In the genomic region with DNA sequence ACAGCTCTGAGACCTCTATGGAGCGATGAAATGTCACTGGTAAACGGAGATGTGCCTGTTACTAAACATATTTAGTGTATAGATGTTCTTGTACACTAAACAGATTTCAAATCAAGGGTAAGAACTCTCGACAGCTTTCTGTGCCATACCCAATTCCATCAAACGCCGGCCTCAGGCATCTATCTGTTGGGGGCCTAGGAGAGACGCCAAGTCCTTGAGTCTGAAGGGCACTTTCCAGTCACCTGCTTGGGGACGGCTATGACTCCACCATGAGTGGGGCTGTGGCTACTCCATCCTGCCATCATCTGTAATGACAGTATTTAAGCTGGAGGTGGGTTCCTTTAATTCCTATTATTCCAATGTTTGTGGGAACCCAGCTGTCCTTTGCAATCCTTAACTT, we compare ENCODE assay signal across 12 cellular contexts.
DNase-seq lines count a peak whose midpoint lies in the region; ATAC-seq and TF ChIP-seq lines count a peak whose summit lies in the region.
"Had no signal": no experiment of that assay in that cellular context is flagged by ENCODE, and none has a peak within 500 bp of the region (broad histone marks: within the 10 kb centered on the region; RNA-seq: fewer than 3 reads in every experiment).

No MANE protein-coding gene starts in this region.

- no peak for TF ChIP-seq EP300 in suprapubic skin (IDR thresholded peaks at IDR 0.05)

- no peaks in the 10 kb centered on the region for H3K36me3 ChIP-seq in suprapubic skin
- H3K36me3 ChIP-seq: BLaER1 treated with 17β-estradiol and CSF1 and Interleukin-3, amounts not matched to agents 10 nM and 100 nM had no signal

- H3K27me3 ChIP-seq in suprapubic skin: no peaks in the 10 kb centered on the region
- H3K27me3 ChIP-seq: BLaER1 treated with 17β-estradiol and CSF1 and Interleukin-3, amounts not matched to agents 10 nM and 100 nM had no signal

- no peaks in the 10 kb centered on the region for H3K9me3 Mint-ChIP-seq in chondrocyte (ENCODE audit: low read depth)
- no peaks in the 10 kb centered on the region for H3K9me3 Mint-ChIP-seq in activated T-helper 1 cell treated with anti-CD3 and anti-CD28 coated beads, Interleukin-12 subunit alpha, Interleukin-12 subunit beta, Interleukin-2, Interleukin-4 antibody, amounts not matched to agents 30 ng/mL and 10 ng/mL and 1 ng/mL, durations not matched to agents 14 hours and 24 hours and 36 hours
- H3K9me3 Mint-ChIP-seq: CD8-positive, alpha-beta T cell had no signal

- H3K27ac Mint-ChIP-seq in chondrocyte (ENCODE audit: unreplicated experiment): no peak overlapping the region
- no peak overlapping the region for H3K27ac Mint-ChIP-seq in activated T-helper 1 cell treated with anti-CD3 and anti-CD28 coated beads, Interleukin-12 subunit alpha, Interleukin-12 subunit beta, Interleukin-2, Interleukin-4 antibody, amounts not matched to agents 30 ng/mL and 10 ng/mL and 1 ng/mL, durations not matched to agents 14 hours and 24 hours and 36 hours
- H3K27ac Mint-ChIP-seq: B cell; CD8-positive, alpha-beta T cell had no signal

- ATAC-seq in GM19452 (IDR thresholded peaks at IDR 0.05; ENCODE audit: unreplicated experiment): no peak
- ATAC-seq: CD8-positive, alpha-beta T cell had no signal

- no peaks in the 10 kb centered on the region for H3K36me3 Mint-ChIP-seq in chondrocyte (ENCODE audit: low read depth)
- no peaks in the 10 kb centered on the region for H3K36me3 Mint-ChIP-seq in activated T-helper 1 cell treated with anti-CD3 and anti-CD28 coated beads, Interleukin-12 subunit alpha, Interleukin-12 subunit beta, Interleukin-2, Interleukin-4 antibody, amounts not matched to agents 30 ng/mL and 10 ng/mL and 1 ng/mL, durations not matched to agents 14 hours and 24 hours and 36 hours (ENCODE audit: low read depth)
- H3K36me3 Mint-ChIP-seq: CD8-positive, alpha-beta T cell had no signal

- TF ChIP-seq POLR2A in suprapubic skin (IDR thresholded peaks at IDR 0.05): no peak

- no peak overlapping the region for H3K27ac ChIP-seq in suprapubic skin
- H3K27ac ChIP-seq: BLaER1 treated with 17β-estradiol and CSF1 and Interleukin-3, amounts not matched to agents 10 nM and 100 nM had no signal

- 87% methylated on average over 7 of the region's 7 CpGs for WGBS in suprapubic skin

- H3K4me3 Mint-ChIP-seq in chondrocyte (ENCODE audit: unreplicated experiment): no peak overlapping the region
- no peak overlapping the region for H3K4me3 Mint-ChIP-seq in activated T-helper 1 cell treated with anti-CD3 and anti-CD28 coated beads, Interleukin-12 subunit alpha, Interleukin-12 subunit beta, Interleukin-2, Interleukin-4 antibody, amounts not matched to agents 30 ng/mL and 10 ng/mL and 1 ng/mL, durations not matched to agents 14 hours and 24 hours and 36 hours
- H3K4me3 Mint-ChIP-seq: B cell; CD8-positive, alpha-beta T cell had no signal

- no peaks in the 10 kb centered on the region for H3K9me3 ChIP-seq in suprapubic skin

- H3K4me3 ChIP-seq in suprapubic skin: no peak overlapping the region
- H3K4me3 ChIP-seq: BLaER1 treated with 17β-estradiol and CSF1 and Interleukin-3, amounts not matched to agents 10 nM and 100 nM had no signal

- TF ChIP-seq CTCF in chondrocyte (IDR thresholded peaks at IDR 0.05) (no peak), suprapubic skin (IDR thresholded peaks at IDR 0.05) (no peak)

- H3K27me3 Mint-ChIP-seq in chondrocyte (ENCODE audit: low read depth): peaks cover 38% of the 10 kb centered on the region
- H3K27me3 Mint-ChIP-seq in activated T-helper 1 cell treated with anti-CD3 and anti-CD28 coated beads, Interleukin-12 subunit alpha, Interleukin-12 subunit beta, Interleukin-2, Interleukin-4 antibody, amounts not matched to agents 30 ng/mL and 10 ng/mL and 1 ng/mL, durations not matched to agents 14 hours and 24 hours and 36 hours (ENCODE audit: insufficient read depth): peaks cover 2% of the 10 kb centered on the region

- H3K4me1 ChIP-seq in suprapubic skin: no peaks in the 10 kb centered on the region
- H3K4me1 ChIP-seq: BLaER1 treated with 17β-estradiol and CSF1 and Interleukin-3, amounts not matched to agents 10 nM and 100 nM had no signal

- DNase-seq in DMS79 (lab: John Stamatoyannopoulos, UW) (peak; percentile 43), chondrocyte (ENCODE audit: low spot score) (peak; percentile 29), mesenteric fat pad (ENCODE audit: low spot score) (peak; percentile 49), suprapubic skin (ENCODE audit: low spot score in 2 of 2) (peak; percentile 28 to 50)
- DNase-seq in activated T-helper 1 cell treated with anti-CD3 and anti-CD28 coated beads, Interleukin-12 subunit alpha, Interleukin-12 subunit beta, Interleukin-2, Interleukin-4 antibody, amounts not matched to agents 30 ng/mL and 10 ng/mL and 1 ng/mL, durations not matched to agents 14 hours and 24 hours and 36 hours (ENCODE audit: low spot score): no peak
- DNase-seq: Calu3, GOT3, H7 had no signal

- intact Hi-C loops in activated T-helper 1 cell treated with anti-CD3 and anti-CD28 coated beads, Interleukin-12 subunit alpha, Interleukin-12 subunit beta, Interleukin-2, Interleukin-4 antibody, amounts not matched to agents 30 ng/mL and 10 ng/mL and 1 ng/mL, durations not matched to agents 14 hours and 24 hours and 36 hours (cut with micrococcal nuclease): no loop called here

- no peaks in the 10 kb centered on the region for H3K4me1 Mint-ChIP-seq in chondrocyte (ENCODE audit: low read depth)
- no peaks in the 10 kb centered on the region for H3K4me1 Mint-ChIP-seq in activated T-helper 1 cell treated with anti-CD3 and anti-CD28 coated beads, Interleukin-12 subunit alpha, Interleukin-12 subunit beta, Interleukin-2, Interleukin-4 antibody, amounts not matched to agents 30 ng/mL and 10 ng/mL and 1 ng/mL, durations not matched to agents 14 hours and 24 hours and 36 hours (ENCODE audit: low read depth)
- H3K4me1 Mint-ChIP-seq: B cell had no signal
